In the genomic region with DNA sequence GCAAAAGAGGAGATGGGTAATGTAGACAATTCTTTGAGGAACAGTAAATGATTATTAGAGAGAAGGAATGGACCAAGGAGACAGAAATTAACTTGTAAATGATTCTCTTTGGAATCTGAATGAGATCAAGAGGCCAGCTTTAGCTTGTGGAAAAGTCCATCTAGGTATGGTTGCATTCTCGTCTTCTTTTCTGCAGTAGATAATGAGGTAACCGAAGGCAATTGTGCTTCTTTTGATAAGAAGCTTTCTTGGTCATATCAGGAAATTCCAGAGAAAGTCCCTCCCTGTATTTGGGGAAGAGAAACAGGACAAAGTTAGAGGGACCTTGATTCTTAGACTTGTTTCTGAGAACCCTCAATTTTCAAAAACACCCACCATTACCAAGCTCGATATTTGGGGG, we compare ENCODE assay signal across 10 cellular contexts.
DNase-seq lines count a peak whose midpoint lies in the region; ATAC-seq and TF ChIP-seq lines count a peak whose summit lies in the region.
"Had no signal": no experiment of that assay in that cellular context is flagged by ENCODE, and none has a peak within 500 bp of the region (broad histone marks: within the 10 kb centered on the region; RNA-seq: fewer than 3 reads in every experiment).

No MANE protein-coding gene starts in this region.

- H3K4me1 ChIP-seq in iPS-15b (ENCODE audit: control insufficient read depth, insufficient read depth, low read length) (peaks cover 18% of the 10 kb centered on the region), stomach (peaks cover 0 to 42% (median 13%) of the 10 kb centered on the region in 4 donors)

- H3K4me3 ChIP-seq in iPS-15b (ENCODE audit: low read depth, low read length): peak overlapping the region; percentile 31
- no peak overlapping the region for H3K4me3 ChIP-seq in stomach

- no peaks in the 10 kb centered on the region for H3K36me3 ChIP-seq in iPS-15b (ENCODE audit: control insufficient read depth, insufficient read depth, low read length)
- H3K36me3 ChIP-seq in stomach: peaks cover 0 to 4% (median 0%) of the 10 kb centered on the region in 4 donors
- H3K36me3 ChIP-seq: neutrophil had no signal

- DNase-seq in activated naive CD4-positive, alpha-beta T cell treated with anti-CD3 and anti-CD28 coated beads for 36 hours: no peak
- no peak for DNase-seq in activated naive CD4-positive, alpha-beta T cell (lab: John Stamatoyannopoulos, UW)
- no peak for DNase-seq in stomach
- no peak for DNase-seq in NCI-H1092 treated with DMSO at 0.1 percent for 48 hours (lab: John Stamatoyannopoulos, UW)
- no peak for DNase-seq in hippocampal formation (lab: John Stamatoyannopoulos, UW)
- DNase-seq: NCI-H1092 had no signal

- peak overlapping the region in 3 of 5 donors; percentile 89 to 93 (median 90) for H3K27ac ChIP-seq in stomach

- H3K9me3 ChIP-seq in iPS-15b (ENCODE audit: control insufficient read depth, insufficient read depth, low read length) (no peaks in the 10 kb centered on the region), stomach (no peaks in the 10 kb centered on the region)
- H3K9me3 ChIP-seq: neutrophil had no signal

- intact Hi-C loops in activated naive CD4-positive, alpha-beta T cell treated with anti-CD3 and anti-CD28 coated beads for 36 hours (cut with micrococcal nuclease): loop anchor here (2.0 kb wide), 1 partner anchor 670 kb away; a partner anchor contains a TSS
- intact Hi-C loops in stomach (cut with DNase I; ENCODE audit: low total_unique reads): no loop called here

- peak overlapping the region; percentile 99 for H3K27ac Mint-ChIP-seq in activated naive CD4-positive, alpha-beta T cell treated with anti-CD3 and anti-CD28 coated beads for 36 hours
- peak overlapping the region; percentile 97 for H3K27ac Mint-ChIP-seq in T-helper 1 cell treated with Interleukin-12 subunit alpha and Interleukin-12 subunit beta and Interleukin-4 antibody, amounts not matched to agents 30 μg/mL and 1 μg/mL, for 36 hours

- H3K27me3 ChIP-seq in iPS-15b (ENCODE audit: control insufficient read depth, insufficient read depth, low read length) (no peaks in the 10 kb centered on the region), stomach (peaks cover 0 to 11% (median 0%) of the 10 kb centered on the region in 3 donors)

- H3K9me3 Mint-ChIP-seq in activated naive CD4-positive, alpha-beta T cell treated with anti-CD3 and anti-CD28 coated beads for 36 hours: no peaks in the 10 kb centered on the region
- H3K9me3 Mint-ChIP-seq in T-helper 1 cell treated with Interleukin-12 subunit alpha and Interleukin-12 subunit beta and Interleukin-4 antibody, amounts not matched to agents 30 μg/mL and 1 μg/mL, for 36 hours: no peaks in the 10 kb centered on the region

- peaks cover 44% of the 10 kb centered on the region for H3K4me1 Mint-ChIP-seq in activated naive CD4-positive, alpha-beta T cell treated with anti-CD3 and anti-CD28 coated beads for 36 hours (ENCODE audit: low read depth)
- H3K4me1 Mint-ChIP-seq in T-helper 1 cell treated with Interleukin-12 subunit alpha and Interleukin-12 subunit beta and Interleukin-4 antibody, amounts not matched to agents 30 μg/mL and 1 μg/mL, for 36 hours (ENCODE audit: low read depth): peaks cover 48% of the 10 kb centered on the region

- no peak for TF ChIP-seq CTCF in stomach (IDR thresholded peaks at IDR 0.05)

- CTCF ChIA-PET in activated naive CD4-positive, alpha-beta T cell treated with anti-CD3 and anti-CD28 coated beads for 36 hours (lab: Charles Lee): interaction anchor here (1.0 kb wide), 1 partner anchor 11 kb away, joined by 3 read pairs; no protein-coding TSS in a partner anchor

- H3K36me3 Mint-ChIP-seq in activated naive CD4-positive, alpha-beta T cell treated with anti-CD3 and anti-CD28 coated beads for 36 hours (ENCODE audit: low read depth): peaks cover 9% of the 10 kb centered on the region
- peaks cover 17% of the 10 kb centered on the region for H3K36me3 Mint-ChIP-seq in T-helper 1 cell treated with Interleukin-12 subunit alpha and Interleukin-12 subunit beta and Interleukin-4 antibody, amounts not matched to agents 30 μg/mL and 1 μg/mL, for 36 hours (ENCODE audit: low read depth)

- WGBS in stomach, 5 donors: 57 to 68% (median 65%) methylated on average over 3 of the region's 3 CpGs

- no peaks in the 10 kb centered on the region for H3K27me3 Mint-ChIP-seq in activated naive CD4-positive, alpha-beta T cell treated with anti-CD3 and anti-CD28 coated beads for 36 hours (ENCODE audit: low read depth)
- no peaks in the 10 kb centered on the region for H3K27me3 Mint-ChIP-seq in T-helper 1 cell treated with Interleukin-12 subunit alpha and Interleukin-12 subunit beta and Interleukin-4 antibody, amounts not matched to agents 30 μg/mL and 1 μg/mL, for 36 hours (ENCODE audit: low read depth)

- H3K9ac ChIP-seq in iPS-15b (ENCODE audit: low read depth, low read length): peak overlapping the region; percentile 58

- TF ChIP-seq POLR2A in stomach (IDR thresholded peaks at IDR 0.05): no peak

- peak overlapping the region; percentile 96 for H3K4me3 Mint-ChIP-seq in activated naive CD4-positive, alpha-beta T cell treated with anti-CD3 and anti-CD28 coated beads for 36 hours
- peak overlapping the region; percentile 96 for H3K4me3 Mint-ChIP-seq in T-helper 1 cell treated with Interleukin-12 subunit alpha and Interleukin-12 subunit beta and Interleukin-4 antibody, amounts not matched to agents 30 μg/mL and 1 μg/mL, for 36 hours

- no peak for TF ChIP-seq EP300 in stomach (IDR thresholded peaks at IDR 0.05)

- no peak for ATAC-seq in GM19395 (IDR thresholded peaks at IDR 0.05; ENCODE audit: unreplicated experiment)
